8 cellular contexts compared by ENCODE assay signal in the genomic region with DNA sequence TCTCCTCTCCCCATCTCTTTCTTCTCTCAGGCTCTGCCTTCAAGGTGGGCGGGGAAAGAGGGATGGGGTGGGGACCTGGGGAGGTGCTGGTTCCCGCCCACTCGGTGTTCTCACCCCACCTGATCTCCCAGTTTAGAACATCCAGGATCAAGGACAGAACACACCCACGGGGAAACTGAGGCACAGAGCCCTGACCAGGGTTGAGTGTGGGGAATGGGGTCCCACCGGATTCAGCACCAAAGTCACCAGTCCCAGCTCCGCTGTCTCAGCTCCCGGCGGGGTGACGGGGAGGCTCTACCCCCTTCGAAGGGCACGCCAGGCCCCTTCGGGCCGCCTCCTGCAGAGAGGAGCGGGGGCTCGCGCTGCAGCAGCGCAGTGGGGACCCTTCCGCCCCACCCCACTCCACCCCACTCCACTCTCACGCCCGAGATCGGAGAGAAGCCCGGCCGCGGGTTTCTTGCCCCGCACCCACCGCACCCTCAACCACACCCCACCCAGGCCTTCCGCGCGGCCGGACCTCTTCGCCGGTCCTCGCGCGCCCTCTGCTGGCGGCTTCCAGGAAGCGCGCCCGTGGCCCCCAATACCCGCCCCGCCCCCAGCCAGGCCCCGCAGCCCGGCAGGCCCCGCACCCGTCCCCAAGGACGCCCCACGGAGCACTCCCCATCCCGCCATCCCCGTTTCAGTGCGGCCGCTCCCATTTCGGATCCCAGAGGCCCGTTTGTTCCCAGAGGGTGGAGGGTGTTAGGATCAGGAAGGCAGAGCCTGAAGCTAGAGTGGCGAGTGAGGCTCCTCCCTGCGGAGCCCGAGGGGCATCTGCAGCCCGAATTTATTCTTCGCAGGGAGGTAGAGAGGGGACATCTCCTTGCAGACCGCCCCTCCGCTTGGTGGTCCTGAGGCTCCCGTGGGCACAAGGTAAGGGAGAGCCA. TPM values are rescaled to one million over a fixed set of nuclear protein-coding genes. Genes with fewer than 3 reads are reported as not detected.
A peak's percentile ranks its signal among the peaks of the same experiment; 100 is the strongest.
DNase-seq lines count a peak whose midpoint lies in the region; ATAC-seq and TF ChIP-seq lines count a peak whose summit lies in the region.

No MANE protein-coding gene starts in this region.

- no peak for TF ChIP-seq POLR2A in ovary (IDR thresholded peaks at IDR 0.05)

- WGBS in HUES64: 1% methylated on average over 59 of the region's 61 CpGs
- 1 to 2% (median 1%) methylated on average over 44 to 61 of the region's 61 CpGs for WGBS in ovary, 3 donors
- WGBS in thymus: 2% methylated on average over 61 of the region's 61 CpGs

- H3K27ac Mint-ChIP-seq in CD8-positive, alpha-beta memory T cell: no peak overlapping the region

- peaks cover 36% of the 10 kb centered on the region for H3K27me3 ChIP-seq in CD8-positive, alpha-beta memory T cell (ENCODE audit: insufficient read depth, low read length, poor library complexity, severe bottlenecking)
- H3K27me3 ChIP-seq in HUES64 (ENCODE audit: insufficient read depth, low read length): peaks cover 76% of the 10 kb centered on the region
- peaks cover 3% of the 10 kb centered on the region for H3K27me3 ChIP-seq in ovary
- peaks cover 51% of the 10 kb centered on the region for H3K27me3 ChIP-seq in thymus (ENCODE audit: control insufficient read depth, insufficient read depth)

- no peaks in the 10 kb centered on the region for H3K9me3 Mint-ChIP-seq in CD8-positive, alpha-beta memory T cell

- no peak overlapping the region for H3K27ac ChIP-seq in CD8-positive, alpha-beta memory T cell (ENCODE audit: low read depth, low read length)
- H3K27ac ChIP-seq in HUES64 (ENCODE audit: low read depth, low read length): no peak overlapping the region
- no peak overlapping the region for H3K27ac ChIP-seq in ovary
- H3K27ac ChIP-seq in thymus (ENCODE audit: low read depth): no peak overlapping the region

- ATAC-seq in GM19455 (IDR thresholded peaks at IDR 0.05; ENCODE audit: unreplicated experiment): peak; percentile 53
- peak; percentile 91 for ATAC-seq in Right ventricle myocardium inferior

- POLR2A ChIA-PET in CD8-positive, alpha-beta memory T cell (lab: Charles Lee): interaction anchor here (0.5 kb wide), 1 partner anchor 357 kb away, joined by 3 read pairs; no protein-coding TSS in a partner anchor

- peak overlapping the region; percentile 75 for H3K4me3 ChIP-seq in CD8-positive, alpha-beta memory T cell (ENCODE audit: low read length)
- peak overlapping the region; percentile 74 for H3K4me3 ChIP-seq in HUES64 (ENCODE audit: low read length)
- peak overlapping the region; percentile 35 for H3K4me3 ChIP-seq in ovary
- peak overlapping the region; percentile 54 for H3K4me3 ChIP-seq in thymus (ENCODE audit: low read length)

- H3K4me3 Mint-ChIP-seq in CD8-positive, alpha-beta memory T cell: peak overlapping the region; percentile 50 to 89 (median 77)

- H3K4me1 ChIP-seq in CD8-positive, alpha-beta memory T cell (ENCODE audit: insufficient read depth, low read length): peaks cover 14% of the 10 kb centered on the region
- H3K4me1 ChIP-seq in HUES64 (ENCODE audit: insufficient read depth, low read length) (peaks cover 7% of the 10 kb centered on the region), ovary (ENCODE audit: insufficient read depth) (peaks cover 6% of the 10 kb centered on the region), thymus (ENCODE audit: control insufficient read depth, insufficient read depth, low read length) (no peaks in the 10 kb centered on the region)

- TF ChIP-seq EP300 in ovary (IDR thresholded peaks at IDR 0.05): no peak

- no peaks in the 10 kb centered on the region for H3K36me3 Mint-ChIP-seq in CD8-positive, alpha-beta memory T cell

- intact Hi-C loops in Right ventricle myocardium inferior (cut with DNase I) (loop anchor here (1.0 to 10.0 kb wide), 4 partner anchors 275 to 409 kb away; no protein-coding TSS in a partner anchor), ovary (cut with DNase I) (loop anchor here (1.0 to 10.0 kb wide), 3 partner anchors 295 to 358 kb away; no protein-coding TSS in a partner anchor)

- no peaks in the 10 kb centered on the region for H3K36me3 ChIP-seq in CD8-positive, alpha-beta memory T cell (ENCODE audit: insufficient read depth, low read length)
- no peaks in the 10 kb centered on the region for H3K36me3 ChIP-seq in HUES64 (ENCODE audit: insufficient read depth, low read length)
- H3K36me3 ChIP-seq in ovary: no peaks in the 10 kb centered on the region
- no peaks in the 10 kb centered on the region for H3K36me3 ChIP-seq in thymus (ENCODE audit: control insufficient read depth, insufficient read depth)

- CTCF ChIA-PET in CD8-positive, alpha-beta memory T cell (lab: Charles Lee): interaction anchor here (0.6 to 3.6 kb wide), 24 partner anchors 10 to 408 kb away, joined by 3 to 60 read pairs (median 4); partner anchors contain the start of genes DPCD and POLL

- TF ChIP-seq CTCF in ovary (IDR thresholded peaks at IDR 0.05): peak; percentile 60 to 92 (median 70)

- peak overlapping the region; percentile 54; the same call in 1 of the 2 replicates for H3K9ac ChIP-seq in HUES64 (ENCODE audit: low read depth, low read length)

- peaks cover 32 to 41% of the 10 kb centered on the region in 2 donors for H3K27me3 Mint-ChIP-seq in CD8-positive, alpha-beta memory T cell

- peak; percentile 73 to 85 (median 78) for DNase-seq in CD8-positive, alpha-beta memory T cell
- peak; percentile 66 for DNase-seq in SK-N-DZ (ENCODE audit: low spot score)
- peak; percentile 82 for DNase-seq in activated naive CD4-positive, alpha-beta T cell treated with anti-CD3 and anti-CD28 coated beads, Interleukin-2, amount 50 U/mL, for 16 hours
- DNase-seq in Right ventricle myocardium inferior (ENCODE audit: missing footprints): peak; percentile 91
- DNase-seq in ovary: peak; percentile 70 to 85 (median 80)

- peaks cover 11 to 21% (median 15%) of the 10 kb centered on the region in 3 donors for H3K4me1 Mint-ChIP-seq in CD8-positive, alpha-beta memory T cell

- H3K9me3 ChIP-seq in CD8-positive, alpha-beta memory T cell (ENCODE audit: low read length): no peaks in the 10 kb centered on the region
- H3K9me3 ChIP-seq in HUES64 (ENCODE audit: insufficient read depth, low read depth, low read length) (no peaks in the 10 kb centered on the region), ovary (no peaks in the 10 kb centered on the region), thymus (ENCODE audit: control insufficient read depth) (no peaks in the 10 kb centered on the region)

RNA-seq across cellular contexts. Expression of gene POLL, which starts 18.0 kb away (rescaled TPM):
- 10 to 100 TPM; 30.9 to 32.6 TPM for total RNA-seq in CD8-positive, alpha-beta memory T cell
- polyA plus RNA-seq in CD8-positive, alpha-beta memory T cell: 15.9 TPM
- polyA plus RNA-seq in HUES64 (2013, experiment 1 of 2): 17.2 TPM
- 18.5 TPM for polyA plus RNA-seq in HUES64 (2013, experiment 2 of 2)
- polyA plus RNA-seq in SK-N-DZ (2014; cell fraction: cytosol; rRNA removed): 13.1 and 19.5 TPM in 2 replicates
- 32.9 and 44.4 TPM in 2 replicates for polyA plus RNA-seq in SK-N-DZ (2014; cell fraction: nucleus; rRNA removed)
- total RNA-seq in Right ventricle myocardium inferior (17.4 TPM), ovary (10 to 100 TPM; 21.9 to 33.8 (median 31.0) TPM)
- polyA plus RNA-seq in ovary (10 to 100 TPM; 17.3 to 31.9 TPM), thymus (26.9 TPM)

RNA-seq across cellular contexts. Expression of gene DPCD, which starts 18.0 kb away (rescaled TPM):
- 10 to 100 TPM; 21.0 to 22.6 TPM for total RNA-seq in CD8-positive, alpha-beta memory T cell
- polyA plus RNA-seq in CD8-positive, alpha-beta memory T cell: 0.75 TPM
- 25.2 TPM for polyA plus RNA-seq in HUES64 (2013, experiment 1 of 2)
- polyA plus RNA-seq in HUES64 (2013, experiment 2 of 2): 26.9 TPM
- polyA plus RNA-seq in SK-N-DZ (2014; cell fraction: cytosol; rRNA removed): 59.7 and 66.7 TPM in 2 replicates
- polyA plus RNA-seq in SK-N-DZ (2014; cell fraction: nucleus; rRNA removed): 31.6 and 34.6 TPM in 2 replicates
- 21.5 TPM for total RNA-seq in Right ventricle myocardium inferior
- total RNA-seq in ovary: 10 to 100 TPM; 12.9 to 48.3 (median 18.3) TPM
- 10 to 100 TPM; 21.7 to 29.5 TPM for polyA plus RNA-seq in ovary
- polyA plus RNA-seq in thymus: 10.4 TPM
